Comparison of ENCODE assay signal across 25 cellular contexts in genomic region chr12:65662590-65662989, GRCh38.
"Had no signal": no experiment of that assay in that cellular context is flagged by ENCODE, and none has a peak within 500 bp of the region (broad histone marks: within the 10 kb centered on the region; RNA-seq: fewer than 3 reads in every experiment).

No MANE protein-coding gene starts in this region.

- DNase-seq: activated CD4-positive, alpha-beta memory T cell treated with anti-CD3 and anti-CD28 coated beads, Interleukin-2, amount 10 ng/mL, durations not matched to agents 7 days and 5 days; activated CD4-positive, alpha-beta T cell treated with anti-CD3 and anti-CD28 coated beads for 36 hours; activated CD4-positive, alpha-beta T cell treated with anti-CD3 and anti-CD28 coated beads, Interleukin-2, amount 50 U/mL, for 1 hour; activated gamma-delta T cell treated with Interleukin-2 at 50 U/mL for 16 hours; activated naive CD4-positive, alpha-beta T cell treated with anti-CD3 and anti-CD28 coated beads, Interleukin-2, amount 10 ng/mL, durations not matched to agents 7 days and 5 days; activated naive CD8-positive, alpha-beta T cell treated with anti-CD3 and anti-CD28 coated beads for 36 hours; activated T-cell treated with anti-CD3 and anti-CD28 coated beads for 4 hours; activated T-cell treated with anti-CD3 and anti-CD28 coated beads, Interleukin-2, amount 50 U/mL, for 48 hours; colonic mucosa; Kasumi-1; NCI-H1048; NCI-H146; NCI-H187 treated with DMSO at 0.1 percent for 48 hours; NCI-H2081 treated with DMSO at 0.1 percent for 48 hours; NCI-H446; NCI-H526; NCI-H774; NK-92 treated with Interleukin-12 subunit alpha and Interleukin-12 subunit beta, amount 100 ng/mL, for 24 hours; OCI-M1; Peyer's patch; SHP77; T-helper 1 cell; WERI-Rb-1 had no signal

- H3K4me1 ChIP-seq: colonic mucosa, Peyer's patch had no signal

- H3K27ac ChIP-seq: colonic mucosa, Peyer's patch, RWPE1, WERI-Rb-1 had no signal

- H3K27me3 ChIP-seq: colonic mucosa, Peyer's patch had no signal

- H3K9me3 ChIP-seq: colonic mucosa, Peyer's patch had no signal

- ATAC-seq: activated CD4-positive, alpha-beta T cell treated with anti-CD3 and anti-CD28 coated beads for 36 hours; activated T-helper 17 cell treated with anti-CD3 and anti-CD28 coated beads, Interleukin-2, amount 50 U/mL, for 72 hours had no signal

- H3K4me3 ChIP-seq: colonic mucosa, Peyer's patch had no signal

- H3K36me3 ChIP-seq: colonic mucosa, Peyer's patch, WERI-Rb-1 had no signal
